ENCODE assay signal across 11 cellular contexts in the genomic region with DNA sequence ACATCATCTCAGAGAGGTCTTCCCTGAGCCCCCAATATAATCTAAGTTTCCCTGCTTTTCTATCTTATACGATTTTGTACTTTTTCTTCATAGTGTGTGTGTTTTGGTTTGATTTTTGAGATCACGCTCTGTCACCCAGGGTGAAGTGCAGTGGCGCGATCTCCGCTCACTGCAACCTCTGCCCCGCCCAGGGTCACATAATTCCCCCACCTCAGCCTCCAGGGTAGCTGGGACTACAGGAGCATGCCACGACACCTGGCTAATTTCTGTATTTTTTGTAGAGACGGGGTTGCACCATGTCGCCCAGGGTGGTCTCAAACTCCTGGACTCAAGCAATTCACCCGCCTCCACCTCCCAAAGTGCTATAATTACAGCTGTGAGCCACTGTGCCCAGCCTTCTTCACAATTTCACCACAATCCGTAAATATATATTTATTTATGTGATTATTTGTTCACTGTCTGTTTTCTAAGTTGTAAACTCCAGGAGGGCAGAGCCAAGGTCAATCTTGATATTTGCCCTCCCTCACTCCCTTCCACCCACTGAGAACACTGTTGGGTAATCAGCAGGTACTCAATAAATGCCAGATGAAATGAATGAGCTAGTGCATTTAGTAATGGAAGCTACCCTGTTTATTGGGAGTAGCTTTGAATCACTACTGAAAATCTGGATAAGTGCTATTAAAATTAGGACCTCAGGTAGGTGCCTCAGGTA. TPM values are rescaled to one million over a fixed set of nuclear protein-coding genes. Genes with fewer than 3 reads are reported as not detected.
DNase-seq lines count a peak whose midpoint lies in the region; ATAC-seq and TF ChIP-seq lines count a peak whose summit lies in the region.
"Had no signal": no experiment of that assay in that cellular context is flagged by ENCODE, and none has a peak within 500 bp of the region (broad histone marks: within the 10 kb centered on the region; RNA-seq: fewer than 3 reads in every experiment).

No MANE protein-coding gene starts in this region.

- no peak overlapping the region for H2BK120ac ChIP-seq in mesenchymal stem cell (ENCODE audit: low read depth, low read length)

- no peak for ATAC-seq in heart right ventricle
- no peak for ATAC-seq in left ventricle myocardium superior
- ATAC-seq in GM19455 (IDR thresholded peaks at IDR 0.05; ENCODE audit: unreplicated experiment), result no peak

- H3K27ac ChIP-seq in heart right ventricle, result peak overlapping the region in 6 of 10 donors; percentile 33 to 82 (median 54)
- H3K27ac ChIP-seq in mesenchymal stem cell (ENCODE audit: low read length, poor library complexity, severe bottlenecking), result no peak overlapping the region
- H3K27ac ChIP-seq in thyroid gland, result peak overlapping the region in 2 of 3 donors; percentile 94 to 96
- no peak overlapping the region for H3K27ac ChIP-seq in brain microvascular endothelial cell
- H3K27ac ChIP-seq: ovary had no signal

- H3K9me3 ChIP-seq in heart right ventricle (no peaks in the 10 kb centered on the region), adipocyte (ENCODE audit: control insufficient read depth, low read length) (no peaks in the 10 kb centered on the region), mesenchymal stem cell (ENCODE audit: control insufficient read depth, low read length) (no peaks in the 10 kb centered on the region), thyroid gland (no peaks in the 10 kb centered on the region)
- H3K9me3 ChIP-seq: ovary had no signal

- in situ Hi-C loops in brain microvascular endothelial cell (cut with HindIII; ENCODE audit: low pct_ligation_motif_present, low sequenced_read_pairs), result no loop called here

- peaks cover 0 to 37% (median 21%) of the 10 kb centered on the region in 9 donors for H3K4me1 ChIP-seq in heart right ventricle
- H3K4me1 ChIP-seq in adipocyte (ENCODE audit: control insufficient read depth, insufficient read depth, low read length), result peaks cover 45% of the 10 kb centered on the region
- peaks cover 7% of the 10 kb centered on the region for H3K4me1 ChIP-seq in mesenchymal stem cell (ENCODE audit: control insufficient read depth, insufficient read depth, low read depth, low read length)
- H3K4me1 ChIP-seq in thyroid gland, result peaks cover 43 to 69% of the 10 kb centered on the region in 2 donors

- no peak overlapping the region for H3K4me2 ChIP-seq in mesenchymal stem cell (ENCODE audit: low read length, poor library complexity, severe bottlenecking)

- H2AK5ac ChIP-seq in mesenchymal stem cell (ENCODE audit: low read length, severe bottlenecking), result no peak overlapping the region

- intact Hi-C loops in heart right ventricle (cut with DNase I) (loop anchor here in 2 of 10 donors (1.0 to 2.0 kb wide), 2 partner anchors 23 kb away; a partner anchor contains a TSS), left ventricle myocardium superior (cut with micrococcal nuclease) (no loop called here), thyroid gland (cut with DNase I) (no loop called here)

- peaks cover 0 to 11% (median 0%) of the 10 kb centered on the region in 9 donors for H3K36me3 ChIP-seq in heart right ventricle
- peaks cover 8% of the 10 kb centered on the region for H3K36me3 ChIP-seq in adipocyte (ENCODE audit: control insufficient read depth, insufficient read depth, low read length, severe bottlenecking)
- H3K36me3 ChIP-seq in mesenchymal stem cell (ENCODE audit: control insufficient read depth in 1 of 2, insufficient read depth in 2 of 2, low read depth in 1 of 2, low read length in 2 of 2), result peaks cover 6 to 18% of the 10 kb centered on the region in 2 experiments
- H3K36me3 ChIP-seq in thyroid gland, result peaks cover 1 to 3% of the 10 kb centered on the region in 2 donors
- H3K36me3 ChIP-seq in brain microvascular endothelial cell (replicated peaks), result peaks cover 8% of the 10 kb centered on the region
- H3K36me3 ChIP-seq: ovary had no signal

- 93 to 94% methylated on average over 11 of the region's 11 CpGs for WGBS in heart right ventricle, 2 donors
- 95% methylated on average over 10 of the region's 11 CpGs for WGBS in mesenchymal stem cell
- 93 to 94% methylated on average over 11 of the region's 11 CpGs for WGBS in thyroid gland, 2 donors

- TF ChIP-seq CTCF in heart right ventricle (IDR thresholded peaks at IDR 0.05), result no peak
- no peak for TF ChIP-seq CTCF in thyroid gland (IDR thresholded peaks at IDR 0.05)
- TF ChIP-seq CTCF in brain microvascular endothelial cell (IDR thresholded peaks at IDR 0.05; ENCODE audit: low read depth, low read length, missing control alignments), result no peak

- H2BK15ac ChIP-seq in mesenchymal stem cell (ENCODE audit: low read depth, poor library complexity, severe bottlenecking), result no peak overlapping the region

- H3K4me3 ChIP-seq in heart right ventricle (peak overlapping the region in 3 of 10 donors; percentile 80 to 95 (median 85)), adipocyte (ENCODE audit: low read length) (peak overlapping the region; percentile 95), mesenchymal stem cell (ENCODE audit: insufficient read depth in 1 of 2, low read depth in 1 of 2, low read length in 2 of 2) (no peak overlapping the region), thyroid gland (replicated peaks in 1 of 3) (no peak overlapping the region), brain microvascular endothelial cell (ENCODE audit: low read depth, low read length) (no peak overlapping the region)

- H4K91ac ChIP-seq in mesenchymal stem cell (ENCODE audit: low read length), result no peak overlapping the region

- H2AFZ ChIP-seq in mesenchymal stem cell (ENCODE audit: low read depth, low read length), result peak overlapping the region; percentile 94

- no peaks in the 10 kb centered on the region for H3K27me3 ChIP-seq in heart right ventricle
- no peaks in the 10 kb centered on the region for H3K27me3 ChIP-seq in adipocyte (replicated peaks; ENCODE audit: control insufficient read depth, insufficient read depth, low read length)
- no peaks in the 10 kb centered on the region for H3K27me3 ChIP-seq in mesenchymal stem cell (ENCODE audit: control insufficient read depth in 1 of 2, insufficient read depth in 1 of 2, low read length in 2 of 2)
- H3K27me3 ChIP-seq in thyroid gland, result no peaks in the 10 kb centered on the region
- no peaks in the 10 kb centered on the region for H3K27me3 ChIP-seq in brain microvascular endothelial cell (replicated peaks)
- H3K27me3 ChIP-seq: ovary had no signal

- peak overlapping the region in 1 of 2 experiments; percentile 89 for H2BK12ac ChIP-seq in mesenchymal stem cell (ENCODE audit: low read length in 2 of 2)

- no peak overlapping the region for H3K23ac ChIP-seq in mesenchymal stem cell (ENCODE audit: low read length in 2 of 2)

- TF ChIP-seq POLR2A in thyroid gland (IDR thresholded peaks at IDR 0.05), result no peak

- peak overlapping the region; percentile 95 for H3K9ac ChIP-seq in adipocyte (ENCODE audit: low read length)
- H3K9ac ChIP-seq in mesenchymal stem cell (ENCODE audit: low read length), result peak overlapping the region; percentile 93

- H2BK5ac ChIP-seq in mesenchymal stem cell (ENCODE audit: low read depth, low read length, poor library complexity, severe bottlenecking), result no peak overlapping the region

- H3K14ac ChIP-seq in mesenchymal stem cell (ENCODE audit: low read length in 2 of 2), result no peak overlapping the region

- H3K79me1 ChIP-seq in mesenchymal stem cell (replicated peaks; ENCODE audit: low read length, poor library complexity, severe bottlenecking), result peaks cover 18% of the 10 kb centered on the region

- no peak overlapping the region for H3K4ac ChIP-seq in mesenchymal stem cell (ENCODE audit: low read depth in 1 of 2, low read length in 2 of 2)

- H4K8ac ChIP-seq in mesenchymal stem cell (ENCODE audit: low read length), result peak overlapping the region; percentile 100

- peak overlapping the region in 1 of 2 experiments; percentile 91 for H3K18ac ChIP-seq in mesenchymal stem cell (ENCODE audit: low read depth in 1 of 2, low read length in 2 of 2)

- DNase-seq in heart right ventricle (no peak), left ventricle myocardium superior (no peak), adipocyte (ENCODE audit: low read depth) (no peak), mesenchymal stem cell (no peak), thyroid gland (no peak), brain microvascular endothelial cell (no peak)
- no peak for DNase-seq in NK-92 treated with Interleukin-12 subunit alpha and Interleukin-12 subunit beta, amount 100 ng/mL, for 24 hours (lab: John Stamatoyannopoulos, UW)

RNA-seq across cellular contexts. Expression of a gene that starts 0.5 kb away (rescaled TPM):
- 10 to 100 TPM in 3 of 10 donors, 1 to 10 TPM in 7; 5.3 to 16.0 (median 8.3) TPM for total RNA-seq in heart right ventricle
- 10 to 100 TPM in 1 of 2 donors, 1 to 10 TPM in 1; 8.2 to 13.1 TPM for polyA plus RNA-seq in heart right ventricle
- 10.1 TPM for total RNA-seq in left ventricle myocardium superior
- polyA plus RNA-seq in mesenchymal stem cell (2013, experiment 1 of 2), result 11.7 TPM
- polyA plus RNA-seq in mesenchymal stem cell (2013, experiment 2 of 2), result 12.3 TPM
- 100 to 1,000 TPM; 216 to 342 (median 251) TPM for total RNA-seq in thyroid gland

RNA-seq across cellular contexts. Expression of a gene that starts 23.6 kb away (rescaled TPM):
- total RNA-seq in heart right ventricle, result 100 to 1,000 TPM in 7 of 10 donors, 10 to 100 TPM in 3; 71.1 to 143 (median 109) TPM
- 10 to 100 TPM; 42.2 to 44.4 TPM for polyA plus RNA-seq in heart right ventricle
- 97.2 TPM for total RNA-seq in left ventricle myocardium superior
- 22.1 TPM for polyA plus RNA-seq in mesenchymal stem cell (2013, experiment 1 of 2)
- 22.4 TPM for polyA plus RNA-seq in mesenchymal stem cell (2013, experiment 2 of 2)
- 100 to 1,000 TPM; 393 to 723 (median 539) TPM for total RNA-seq in thyroid gland

RNA-seq across cellular contexts. Expression of a gene that starts 24.0 kb away (rescaled TPM):
- total RNA-seq in heart right ventricle, result 1 to 10 TPM in 2 of 10 donors, under 1 TPM in 8; 0.08 to 1.3 (median 0.71) TPM
- 1 to 10 TPM in 1 of 2 donors, under 1 TPM in 1; 0.16 to 2.7 TPM for polyA plus RNA-seq in heart right ventricle
- total RNA-seq in left ventricle myocardium superior, result 5.2 TPM
- polyA plus RNA-seq in mesenchymal stem cell (2013, experiment 1 of 2), result 0.44 TPM
- polyA plus RNA-seq in mesenchymal stem cell (2013, experiment 2 of 2), result 0.49 TPM
- 1 to 10 TPM in 3 of 4 donors, under 1 TPM in 1; 0.81 to 5.9 (median 3.6) TPM for total RNA-seq in thyroid gland

RNA-seq across cellular contexts. Expression of a gene that starts 31.1 kb away (rescaled TPM):
- total RNA-seq in heart right ventricle (not detected), left ventricle myocardium superior (not detected), thyroid gland (not detected)
- not detected for polyA plus RNA-seq in heart right ventricle
- not detected for polyA plus RNA-seq in mesenchymal stem cell (2013, experiment 1 of 2)
- not detected for polyA plus RNA-seq in mesenchymal stem cell (2013, experiment 2 of 2)
- total RNA-seq: activated T-helper 1 cell treated with anti-CD3 and anti-CD28 coated beads, Interleukin-12 subunit alpha, Interleukin-12 subunit beta, Interleukin-2, Interleukin-4 antibody, amounts not matched to agents 30 ng/mL and 10 ng/mL and 1 ng/mL, durations not matched to agents 14 hours and 24 hours and 36 hours; Daoy had no signal

RNA-seq across cellular contexts. Expression of a gene that starts 41.2 kb away (rescaled TPM):
- total RNA-seq in heart right ventricle, result 100 to 1,000 TPM; 113 to 190 (median 151) TPM
- 10 to 100 TPM; 13.0 to 97.4 TPM for polyA plus RNA-seq in heart right ventricle
- 169 TPM for total RNA-seq in left ventricle myocardium superior
- polyA plus RNA-seq in mesenchymal stem cell (2013, experiment 1 of 2), result 34.5 TPM
- 31.6 TPM for polyA plus RNA-seq in mesenchymal stem cell (2013, experiment 2 of 2)
- 100 to 1,000 TPM in 2 of 4 donors, 10 to 100 TPM in 2; 54.2 to 126 (median 97.5) TPM for total RNA-seq in thyroid gland

Comparison
In these comparisons a context has a peak if more than half of its experiments do, and no peak if none do; other contexts are left out.
1. H3K27ac ChIP-seq: peak in heart right ventricle (6 of 10) and thyroid gland (2 of 3); none in mesenchymal stem cell (single experiment) and brain microvascular endothelial cell (single experiment).
2. RNA of a gene that starts 0.5 kb away (total RNA-seq): 216 to 342 TPM in thyroid gland; 10.1 TPM in left ventricle myocardium superior (single experiment) and 5.3 to 16.0 TPM in heart right ventricle; every median in the first group is over 10 times any median in the second.